Comparison of ENCODE assay signal across 9 cellular contexts in the genomic region with DNA sequence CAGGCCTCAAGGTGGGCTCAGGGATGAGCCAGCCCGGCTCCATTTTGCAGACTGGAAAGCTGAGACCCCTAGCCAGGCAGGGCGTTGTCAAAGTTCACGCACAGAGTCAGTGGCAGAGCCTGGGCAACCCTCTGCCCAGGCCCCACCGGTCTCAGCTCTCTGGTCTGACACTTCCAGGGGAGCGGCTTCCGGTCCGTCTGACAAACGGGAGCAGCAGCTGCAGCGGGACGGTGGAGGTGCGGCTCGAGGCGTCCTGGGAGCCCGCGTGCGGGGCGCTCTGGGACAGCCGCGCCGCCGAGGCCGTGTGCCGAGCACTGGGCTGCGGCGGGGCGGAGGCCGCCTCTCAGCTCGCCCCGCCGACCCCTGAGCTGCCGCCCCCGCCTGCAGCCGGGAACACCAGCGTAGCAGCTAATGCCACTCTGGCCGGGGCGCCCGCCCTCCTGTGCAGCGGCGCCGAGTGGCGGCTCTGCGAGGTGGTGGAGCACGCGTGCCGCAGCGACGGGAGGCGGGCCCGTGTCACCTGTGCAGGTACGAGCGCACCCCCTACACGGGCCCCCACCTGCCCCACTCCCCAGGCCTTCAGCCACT. TPM values are rescaled to one million over a fixed set of nuclear protein-coding genes. Genes with fewer than 3 reads are reported as not detected.
DNase-seq lines count a peak whose midpoint lies in the region; TF ChIP-seq lines count a peak whose summit lies in the region.
"Had no signal": no experiment of that assay in that cellular context is flagged by ENCODE, and none has a peak within 500 bp of the region (broad histone marks: within the 10 kb centered on the region; RNA-seq: fewer than 3 reads in every experiment).

No MANE protein-coding gene starts in this region.

- no peak for TF ChIP-seq CTCF in cardiac muscle cell (IDR thresholded peaks at IDR 0.05; ENCODE audit: low read depth, low read length)
- TF ChIP-seq CTCF in brain microvascular endothelial cell (IDR thresholded peaks at IDR 0.05; ENCODE audit: low read depth, low read length, missing control alignments) = no peak

- peak in 1 of 2 donors; percentile 50 for DNase-seq in cardiac muscle cell (ENCODE audit: low read depth in 1 of 2, low spot score in 1 of 2)
- no peak for DNase-seq in cardiac septum (ENCODE audit: low spot score)
- no peak for DNase-seq in brain microvascular endothelial cell
- DNase-seq in putamen (ENCODE audit: low spot score) = no peak
- no peak for DNase-seq in cerebellum (ENCODE audit: low spot score)
- no peak for DNase-seq in stimulated activated CD4-positive, alpha-beta T cell treated with anti-CD3 and anti-CD28 coated beads, Interleukin-4, amount 100 ng/mL, for 24 hours

- in situ Hi-C loops in brain microvascular endothelial cell (cut with HindIII; ENCODE audit: low pct_ligation_motif_present, low sequenced_read_pairs) = no loop called here

- no peaks in the 10 kb centered on the region for H3K9me3 ChIP-seq in cardiac muscle cell (ENCODE audit: low read depth)
- H3K9me3 ChIP-seq in mesodermal cell (ENCODE audit: control insufficient read depth, low read length) = no peaks in the 10 kb centered on the region

- H3K36me3 ChIP-seq in cardiac muscle cell (no peaks in the 10 kb centered on the region), brain microvascular endothelial cell (replicated peaks) (no peaks in the 10 kb centered on the region), mesodermal cell (ENCODE audit: control insufficient read depth, insufficient read depth, low read length) (no peaks in the 10 kb centered on the region), urinary bladder (ENCODE audit: insufficient read depth) (no peaks in the 10 kb centered on the region)

- H3K27ac ChIP-seq in cardiac muscle cell (no peak overlapping the region), brain microvascular endothelial cell (no peak overlapping the region), mesodermal cell (ENCODE audit: low read depth, low read length, severe bottlenecking) (no peak overlapping the region), urinary bladder (ENCODE audit: low read depth) (no peak overlapping the region)

- H3K4me1 ChIP-seq in cardiac muscle cell (ENCODE audit: low read depth) = peaks cover 8% of the 10 kb centered on the region
- H3K4me1 ChIP-seq in mesodermal cell (ENCODE audit: control insufficient read depth, insufficient read depth, low read length, poor library complexity, severe bottlenecking) = peaks cover 25% of the 10 kb centered on the region
- H3K4me1 ChIP-seq in urinary bladder (ENCODE audit: insufficient read depth) = no peaks in the 10 kb centered on the region

- H3K27me3 ChIP-seq in cardiac muscle cell (peaks cover 35% of the 10 kb centered on the region), brain microvascular endothelial cell (replicated peaks) (no peaks in the 10 kb centered on the region)

- H3K4me3 ChIP-seq in cardiac muscle cell (peak overlapping the region; percentile 32), brain microvascular endothelial cell (ENCODE audit: low read depth, low read length) (peak overlapping the region; percentile 35), mesodermal cell (ENCODE audit: extremely low read depth, insufficient read depth, low read length, poor library complexity, severe bottlenecking) (peak overlapping the region; percentile 39), urinary bladder (ENCODE audit: low read depth, low read length) (peak overlapping the region; percentile 11)

- WGBS in mesodermal cell (ENCODE audit: insufficient coverage in 2 of 2), 2 experiments = 4 to 6% methylated on average over 34 to 44 of the region's 52 CpGs
- 4% methylated on average over 52 of the region's 52 CpGs for WGBS in urinary bladder

- intact Hi-C loops in cardiac septum (cut with DNase I) = no loop called here

RNA-seq across cellular contexts. Expression of gene CD6, which starts 36.0 kb away (rescaled TPM):
- total RNA-seq in cardiac muscle cell (0.35 and 4.2 TPM in 2 replicates), cardiac septum (0.86 TPM), urinary bladder (0.95 TPM), cerebellum (0.27 TPM)
- polyA plus RNA-seq in cardiac muscle cell (not detected in 2 replicates), urinary bladder (0.61 TPM)
- 0.26 TPM for polyA plus RNA-seq in mesodermal cell (2013, experiment 1 of 2)
- 0.46 TPM for polyA plus RNA-seq in mesodermal cell (2013, experiment 2 of 2)
- total RNA-seq: NCI-H460 had no signal

RNA-seq across cellular contexts. Expression of gene SLC15A3, which starts 55.5 kb away (rescaled TPM):
- total RNA-seq in cardiac muscle cell (2.1 TPM in 1 of 2 replicates, not detected in the other), cardiac septum (11.6 TPM), urinary bladder (12.7 TPM), cerebellum (3.3 TPM)
- polyA plus RNA-seq in cardiac muscle cell (0.27 TPM in 1 of 2 replicates, not detected in the other), urinary bladder (34.7 TPM)
- polyA plus RNA-seq in mesodermal cell (2013, experiment 1 of 2) = 2.0 TPM
- polyA plus RNA-seq in mesodermal cell (2013, experiment 2 of 2) = 1.5 TPM
- total RNA-seq: NCI-H460 had no signal
